ENCODE assay signal across 11 cellular contexts in the genomic region with DNA sequence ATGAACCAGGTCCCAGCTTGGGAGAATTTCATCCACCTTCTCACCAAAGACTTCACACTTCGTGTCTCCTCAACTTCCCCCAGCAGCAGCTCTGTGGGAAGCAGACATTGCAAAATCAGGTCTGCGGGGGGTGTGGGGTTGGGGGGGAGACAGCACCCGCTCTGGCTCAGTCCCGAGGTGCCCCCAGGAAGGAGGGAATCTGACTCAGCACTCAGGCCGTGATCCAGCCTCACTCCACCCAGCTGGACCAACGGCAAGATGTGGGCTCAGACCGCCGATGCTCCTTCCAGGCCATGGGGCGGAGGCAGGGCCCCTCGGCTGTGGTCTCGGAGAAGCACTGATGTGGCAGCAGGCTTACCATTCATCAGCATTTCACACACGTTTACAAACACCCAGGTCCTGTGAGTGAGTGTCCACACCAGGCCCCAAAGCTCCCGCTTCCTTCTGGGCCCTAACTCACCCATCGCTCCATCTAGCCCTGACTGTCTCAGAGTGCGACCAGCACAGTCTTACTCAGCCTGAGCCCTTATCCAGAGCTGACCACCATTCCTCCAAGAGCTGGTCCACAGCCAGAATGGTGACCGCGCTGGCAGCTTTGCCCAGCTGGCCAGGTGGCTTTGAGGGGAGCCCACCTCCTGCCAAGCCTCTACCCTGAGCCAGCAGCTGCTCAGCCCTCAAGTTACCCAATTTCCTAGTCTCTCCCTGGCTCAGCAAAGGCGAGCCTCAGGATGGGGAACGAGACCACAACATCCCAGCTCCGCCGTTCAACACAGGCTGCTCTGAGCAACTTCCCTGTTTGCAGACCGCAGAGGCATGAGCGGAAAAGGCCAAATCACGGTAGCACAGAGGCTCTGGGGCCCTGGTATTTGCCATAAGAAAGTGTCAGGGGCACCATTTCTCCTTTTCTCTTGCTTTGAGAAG. TPM values are rescaled to one million over a fixed set of nuclear protein-coding genes. Genes with fewer than 3 reads are reported as not detected.
DNase-seq lines count a peak whose midpoint lies in the region; ATAC-seq and TF ChIP-seq lines count a peak whose summit lies in the region.
"Had no signal": no experiment of that assay in that cellular context is flagged by ENCODE, and none has a peak within 500 bp of the region (broad histone marks: within the 10 kb centered on the region; RNA-seq: fewer than 3 reads in every experiment).

No MANE protein-coding gene starts in this region.

- H2BK5ac ChIP-seq in H9 (ENCODE audit: insufficient read length, low read length) = no peak overlapping the region

- no peaks in the 10 kb centered on the region for H3K9me3 ChIP-seq in H9 (ENCODE audit: control insufficient read depth, low read depth, low read length)

- ATAC-seq in GM19328 (IDR thresholded peaks at IDR 0.05; ENCODE audit: unreplicated experiment) = no peak

- no CpG with 5 or more reads among the region's 24 CpGs for WGBS in H9 (ENCODE audit: extremely low coverage, insufficient read length, low lambda C conversion rate)

- H2BK15ac ChIP-seq in H9 (ENCODE audit: low read depth, low read length) = no peak overlapping the region

- H3T11ph ChIP-seq in H9 (ENCODE audit: low read length) = no peak overlapping the region

- H4K5ac ChIP-seq in H9 (ENCODE audit: insufficient read length, low read depth, low read length) = no peak overlapping the region

- no peaks in the 10 kb centered on the region for H3K4me1 ChIP-seq in H9 (ENCODE audit: insufficient read depth, low read length)

- no peak overlapping the region for H3K27ac ChIP-seq in H9 (ENCODE audit: insufficient read length, low read depth, low read length)

- no peak overlapping the region for H2AK5ac ChIP-seq in H9 (ENCODE audit: insufficient read length, low read length)

- H2BK120ac ChIP-seq in H9 (ENCODE audit: low read depth, low read length, poor library complexity, severe bottlenecking) = no peak overlapping the region

- no peak overlapping the region for H3K4ac ChIP-seq in H9 (ENCODE audit: low read depth, low read length)

- H3K27me3 ChIP-seq in H9 (ENCODE audit: insufficient read depth, low read length) = no peaks in the 10 kb centered on the region
- H3K27me3 ChIP-seq: dorsolateral prefrontal cortex had no signal

- H3K36me3 Mint-ChIP-seq in endothelial cell (ENCODE audit: low read depth, unreplicated experiment) (peaks cover 19% of the 10 kb centered on the region), H9 (ENCODE audit: insufficient read depth in 1 of 3, low read depth in 3 of 3) (no peaks in the 10 kb centered on the region)

- H3K4me3 ChIP-seq in AG10803 (ENCODE audit: low read length) = no peak overlapping the region

- no peak overlapping the region for H4K91ac ChIP-seq in H9 (ENCODE audit: insufficient read length, low read depth, low read length)

- H3K9me3 Mint-ChIP-seq in endothelial cell (ENCODE audit: unreplicated experiment) (no peaks in the 10 kb centered on the region), H9 (no peaks in the 10 kb centered on the region)

- H3K56ac ChIP-seq in H9 (ENCODE audit: insufficient read length, low read depth, low read length) = no peak overlapping the region

- H3K4me2 ChIP-seq in H9 (ENCODE audit: insufficient read depth, insufficient read length, low read length) = no peak overlapping the region

- no peaks in the 10 kb centered on the region for H3K79me1 ChIP-seq in H9 (ENCODE audit: insufficient read depth, low read depth, low read length, poor library complexity, severe bottlenecking)

- H2BK12ac ChIP-seq in H9 (ENCODE audit: insufficient read length, low read depth, low read length) = no peak overlapping the region

- no peak overlapping the region; the same call in 1 of the 2 replicates for H3K14ac ChIP-seq in H9 (ENCODE audit: insufficient read depth, low read length)

- H2AFZ ChIP-seq in H9 (ENCODE audit: low read length) = no peak overlapping the region

- H3K23me2 ChIP-seq in H9 (ENCODE audit: insufficient read length, low read depth, low read length, poor library complexity, severe bottlenecking) = no peaks in the 10 kb centered on the region

- no peak overlapping the region for H2BK20ac ChIP-seq in H9 (ENCODE audit: low read depth, low read length, poor library complexity, severe bottlenecking)

- no peak overlapping the region for H3K9ac ChIP-seq in H9 (ENCODE audit: extremely low read depth, insufficient read length, low read length)

- H4K20me1 ChIP-seq in H9 (ENCODE audit: control insufficient read depth, insufficient read depth, insufficient read length) = no peaks in the 10 kb centered on the region

- H4K8ac ChIP-seq in H9 (replicated peaks; ENCODE audit: insufficient read length, low read depth, low read length) = no peak overlapping the region

- H3K4me3 Mint-ChIP-seq in endothelial cell (ENCODE audit: unreplicated experiment) = peak overlapping the region; percentile 51
- H3K4me3 Mint-ChIP-seq in H9 = no peak overlapping the region

- no peak overlapping the region for H3K18ac ChIP-seq in H9 (ENCODE audit: insufficient read length, low read depth, low read length)

- no peak for TF ChIP-seq CTCF in AG10803 (conservative IDR thresholded peaks at IDR 0.05; ENCODE audit: low read length)
- no peak for TF ChIP-seq CTCF in endothelial cell (IDR thresholded peaks at IDR 0.05; ENCODE audit: unreplicated experiment)
- no peak for TF ChIP-seq CTCF in H9 (conservative IDR thresholded peaks at IDR 0.05)

- H3K27ac Mint-ChIP-seq in endothelial cell (ENCODE audit: unreplicated experiment) (no peak overlapping the region), H9 (no peak overlapping the region; a peak in 1 of 7 replicates)

- H3K4me1 Mint-ChIP-seq in endothelial cell (ENCODE audit: unreplicated experiment) (peaks cover 54% of the 10 kb centered on the region), H9 (peaks cover 5 to 8% of the 10 kb centered on the region in 2 experiments)

- no peaks in the 10 kb centered on the region for H3K79me2 ChIP-seq in H9 (ENCODE audit: insufficient read depth, low read length)

- peak; percentile 83 for DNase-seq in AG10803 (ENCODE audit: low read depth)
- DNase-seq in NOMO-1 treated with DMSO at 0.1 percent for 48 hours (lab: John Stamatoyannopoulos, UW; ENCODE audit: unreplicated experiment) = peak; percentile 95
- no peak for DNase-seq in endothelial cell (ENCODE audit: low spot score)
- DNase-seq in mucosa of gallbladder (ENCODE audit: low spot score) = peak; percentile 47
- no peak for DNase-seq in NCI-H2196 (lab: John Stamatoyannopoulos, UW; ENCODE audit: unreplicated experiment)
- no peak for DNase-seq in H9
- no peak for DNase-seq in NCI-H2029 treated with DMSO at 0.1 percent for 48 hours (lab: John Stamatoyannopoulos, UW)
- DNase-seq: activated CD4-positive, alpha-beta T cell treated with anti-CD3 and anti-CD28 coated beads for 1 hour; NCI-H2171 treated with DMSO at 0.1 percent for 48 hours had no signal

- H3K23ac ChIP-seq in H9 (ENCODE audit: insufficient read length, low read depth, low read length) = no peak overlapping the region

- H3K27me3 Mint-ChIP-seq in endothelial cell (ENCODE audit: unreplicated experiment) (peaks cover 4% of the 10 kb centered on the region), H9 (ENCODE audit: low read depth) (no peaks in the 10 kb centered on the region)

RNA-seq across cellular contexts. Expression of a gene that starts 3.3 kb away (rescaled TPM):
- total RNA-seq in endothelial cell (ENCODE audit: unreplicated experiment) (866 TPM), mucosa of gallbladder (222 TPM), H9 (2021) (0.90 and 1.5 TPM in 2 replicates)

RNA-seq across cellular contexts. Expression of a gene that starts 35.3 kb away (rescaled TPM):
- total RNA-seq in endothelial cell (ENCODE audit: unreplicated experiment) = 252 TPM
- total RNA-seq in mucosa of gallbladder = 20.3 TPM
- total RNA-seq in H9 (2021) = 441 and 444 TPM in 2 replicates

RNA-seq across cellular contexts. Expression of a gene that starts 38.0 kb away (rescaled TPM):
- total RNA-seq in endothelial cell (ENCODE audit: unreplicated experiment) (13.3 TPM), mucosa of gallbladder (14.6 TPM), H9 (2021) (39.1 and 45.8 TPM in 2 replicates)

RNA-seq across cellular contexts. Expression of a gene that starts 43.0 kb away (rescaled TPM):
- total RNA-seq in endothelial cell (ENCODE audit: unreplicated experiment) = 261 TPM
- total RNA-seq in mucosa of gallbladder = 111 TPM
- 99.0 and 104 TPM in 2 replicates for total RNA-seq in H9 (2021)

RNA-seq across cellular contexts. Expression of a gene that starts 44.6 kb away (rescaled TPM):
- 0.67 TPM for total RNA-seq in endothelial cell (ENCODE audit: unreplicated experiment)
- total RNA-seq in mucosa of gallbladder = 0.81 TPM
- total RNA-seq in H9 (2021) = 5.6 and 7.7 TPM in 2 replicates

Comparison
In these comparisons a context has a peak if more than half of its experiments do, and no peak if none do; other contexts are left out.
1. DNase-seq: peak in AG10803 (single experiment), NOMO-1 treated with DMSO at 0.1 percent for 48 hours (single experiment) and mucosa of gallbladder (single experiment); none in endothelial cell (single experiment), NCI-H2196 (single experiment), H9 (single experiment) and NCI-H2029 treated with DMSO at 0.1 percent for 48 hours (single experiment).
2. RNA of a gene that starts 3.3 kb away (total RNA-seq): 866 TPM in endothelial cell (single experiment) and 222 TPM in mucosa of gallbladder (single experiment); 0.90 to 1.5 TPM in H9; every median in the first group is over 10 times any median in the second.
3. RNA of a gene that starts 35.3 kb away (total RNA-seq): 441 to 444 TPM in H9 and 252 TPM in endothelial cell (single experiment); 20.3 TPM in mucosa of gallbladder (single experiment); every median in the first group is over 10 times any median in the second.